In genomic region chr3:184185461-184186183, GRCh38 we compare ENCODE assay signal across 1 cellular context.
TF ChIP-seq lines count a peak whose summit lies in the region.

No MANE protein-coding gene starts in this region.

TF ChIP-seq in HEK293, 187 proteins besides CTCF, POLR2A, EP300 and RAD21 (continued from another document):
- TF ChIP-seq ZBTB11 (tag by site-specific recombination; conservative IDR thresholded peaks at IDR 0.05; ENCODE audit: low read depth) (0 out of 2 replicates have a peak, but pooled peaks have one; percentile 37), ZBTB6 (tag by site-specific recombination; IDR thresholded peaks at IDR 0.05) (peak; percentile 33; the same call in 1 of the 2 replicates), ZEB2 (tag by site-specific recombination; IDR thresholded peaks at IDR 0.05) (0 out of 2 replicates have a peak, but pooled peaks have one; percentile 61), HOXD13 (CRISPR knock-in tag; IDR thresholded peaks at IDR 0.05; ENCODE audit: borderline replicate concordance) (no peak), ZNF555 (tag by site-specific recombination; conservative IDR thresholded peaks at IDR 0.05) (no peak), GLIS2 (tag by site-specific recombination; IDR thresholded peaks at IDR 0.05) (peak; percentile 99), HIC1 (tag by site-specific recombination; IDR thresholded peaks at IDR 0.05) (peak; percentile 61), ZNF660 (tag by site-specific recombination; IDR thresholded peaks at IDR 0.05) (peak; percentile 58), IKZF3 (tag by site-specific recombination; IDR thresholded peaks at IDR 0.05) (peak; percentile 84), ZBTB26 (tag by site-specific recombination; optimal IDR thresholded peaks at IDR 0.05) (peak; percentile 96), KLF17 (tag by site-specific recombination; IDR thresholded peaks at IDR 0.05) (peak; percentile 72), GLIS1 (tag by site-specific recombination; IDR thresholded peaks at IDR 0.05) (peak; percentile 80), ZFP37 (tag by site-specific recombination; IDR thresholded peaks at IDR 0.05) (peak; percentile 56; the same call in 1 of the 2 replicates), TRIM28 (IDR thresholded peaks at IDR 0.05; ENCODE audit: borderline replicate concordance, low read length) (no peak), ZNF645 (tag by site-specific recombination; IDR thresholded peaks at IDR 0.05) (no peak), ZNF518A (tag by site-specific recombination; conservative IDR thresholded peaks at IDR 0.05; ENCODE audit: low read depth) (no peak), SP3 (tag by site-specific recombination; IDR thresholded peaks at IDR 0.05) (peak; percentile 77), ZNF610 (tag by site-specific recombination; IDR thresholded peaks at IDR 0.05; ENCODE audit: borderline replicate concordance) (peak; percentile 49; the same call in 1 of the 2 replicates), ATF2 (tag by site-specific recombination; IDR thresholded peaks at IDR 0.05; ENCODE audit: low read depth) (no peak), ZNF561 (tag by site-specific recombination; IDR thresholded peaks at IDR 0.05; ENCODE audit: borderline replicate concordance) (peak; percentile 95; the same call in 1 of the 2 replicates), ZNF423 (tag by site-specific recombination; IDR thresholded peaks at IDR 0.05) (peak; percentile 87), ZNF266 (tag by site-specific recombination; IDR thresholded peaks at IDR 0.05; ENCODE audit: low read depth) (no peak), ZNF202 (tag by site-specific recombination; IDR thresholded peaks at IDR 0.05; ENCODE audit: borderline replicate concordance) (no peak), ZXDB (tag by site-specific recombination; IDR thresholded peaks at IDR 0.05) (peak; percentile 64), SP2 (tag by site-specific recombination; IDR thresholded peaks at IDR 0.05) (peak; percentile 94), ZNF76 (tag by site-specific recombination; IDR thresholded peaks at IDR 0.05; ENCODE audit: borderline replicate concordance, low read depth) (peak; percentile 87), ZNF560 (tag by site-specific recombination; IDR thresholded peaks at IDR 0.05; ENCODE audit: borderline replicate concordance) (no peak), ZNF2 (tag by site-specific recombination; IDR thresholded peaks at IDR 0.05) (no peak), FEZF1 (tag by site-specific recombination; IDR thresholded peaks at IDR 0.05) (peak; percentile 39; the same call in 1 of the 2 replicates), SP7 (tag by site-specific recombination; IDR thresholded peaks at IDR 0.05) (peak; percentile 61), ZBTB8A (tag by site-specific recombination; IDR thresholded peaks at IDR 0.05) (peak; percentile 73), ZNF24 (tag by site-specific recombination; IDR thresholded peaks at IDR 0.05) (peak; percentile 70; the same call in 1 of the 2 replicates), ZFP69B (tag by site-specific recombination; IDR thresholded peaks at IDR 0.05) (peak; percentile 32; the same call in 1 of the 2 replicates), ZBTB20 (tag by site-specific recombination; IDR thresholded peaks at IDR 0.05) (peak; percentile 59), ZNF600 (tag by site-specific recombination; IDR thresholded peaks at IDR 0.05) (peak; percentile 86), ZBTB48 (tag by site-specific recombination; IDR thresholded peaks at IDR 0.05) (peak; percentile 84), ZIC2 (tag by site-specific recombination; IDR thresholded peaks at IDR 0.05) (peak; percentile 36; the same call in 1 of the 2 replicates), ZNF701 (tag by site-specific recombination; IDR thresholded peaks at IDR 0.05) (no peak), BCL11B (tag by site-specific recombination; IDR thresholded peaks at IDR 0.05; ENCODE audit: low read depth) (0 out of 2 replicates have a peak, but pooled peaks have one; percentile 14)
TF ChIP-seq in HEK293: peak in this region for 40.
